1 cellular context compared by ENCODE assay signal in the genomic region with DNA sequence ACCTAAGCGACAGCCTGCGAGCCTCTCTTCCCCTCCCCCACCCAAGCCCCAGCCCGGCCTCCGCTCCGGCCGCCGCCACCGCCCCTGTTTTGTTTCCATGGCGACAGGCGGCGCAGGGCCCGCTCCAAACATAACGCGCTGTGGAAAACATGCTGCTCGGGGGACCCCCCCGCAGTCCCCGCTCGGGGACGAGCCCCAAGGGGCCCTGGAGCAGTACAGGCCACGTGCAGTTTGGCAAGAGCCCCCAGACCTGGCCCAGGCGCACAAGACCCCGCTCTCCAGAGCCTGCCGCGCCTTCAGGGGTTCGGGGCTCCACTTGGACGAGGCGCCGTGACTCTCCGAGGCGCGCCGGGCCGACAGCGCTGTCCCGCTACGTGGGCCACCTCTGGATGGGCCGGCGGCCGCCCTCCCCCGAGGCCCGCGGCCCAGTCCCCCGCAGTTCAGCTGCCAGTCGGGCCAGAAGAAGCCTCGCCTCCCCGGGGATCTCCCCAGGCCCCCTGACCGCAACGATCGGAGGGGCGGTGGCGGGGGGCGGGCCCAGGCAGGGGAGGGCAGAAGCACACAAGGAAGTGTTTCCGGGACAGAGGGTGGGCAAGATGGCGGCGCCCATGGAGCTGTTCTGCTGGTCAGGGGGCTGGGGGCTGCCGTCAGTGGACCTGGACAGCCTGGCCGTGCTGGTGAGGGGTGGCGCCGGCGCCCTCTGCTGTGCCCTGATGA.
TF ChIP-seq lines count a peak whose summit lies in the region.

A gene with protein sequence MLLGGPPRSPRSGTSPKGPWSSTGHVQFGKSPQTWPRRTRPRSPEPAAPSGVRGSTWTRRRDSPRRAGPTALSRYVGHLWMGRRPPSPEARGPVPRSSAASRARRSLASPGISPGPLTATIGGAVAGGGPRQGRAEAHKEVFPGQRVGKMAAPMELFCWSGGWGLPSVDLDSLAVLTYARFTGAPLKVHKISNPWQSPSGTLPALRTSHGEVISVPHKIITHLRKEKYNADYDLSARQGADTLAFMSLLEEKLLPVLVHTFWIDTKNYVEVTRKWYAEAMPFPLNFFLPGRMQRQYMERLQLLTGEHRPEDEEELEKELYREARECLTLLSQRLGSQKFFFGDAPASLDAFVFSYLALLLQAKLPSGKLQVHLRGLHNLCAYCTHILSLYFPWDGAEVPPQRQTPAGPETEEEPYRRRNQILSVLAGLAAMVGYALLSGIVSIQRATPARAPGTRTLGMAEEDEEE (plus strand): TSS at position 40 of the 717 bp plus-strand sequence. CDS start 110 bp downstream, at position 150.

TF ChIP-seq in HepG2, 621 proteins besides CTCF, POLR2A, EP300 and RAD21 (continued from another document and continues in another):
- TF ChIP-seq, protein P1, sequence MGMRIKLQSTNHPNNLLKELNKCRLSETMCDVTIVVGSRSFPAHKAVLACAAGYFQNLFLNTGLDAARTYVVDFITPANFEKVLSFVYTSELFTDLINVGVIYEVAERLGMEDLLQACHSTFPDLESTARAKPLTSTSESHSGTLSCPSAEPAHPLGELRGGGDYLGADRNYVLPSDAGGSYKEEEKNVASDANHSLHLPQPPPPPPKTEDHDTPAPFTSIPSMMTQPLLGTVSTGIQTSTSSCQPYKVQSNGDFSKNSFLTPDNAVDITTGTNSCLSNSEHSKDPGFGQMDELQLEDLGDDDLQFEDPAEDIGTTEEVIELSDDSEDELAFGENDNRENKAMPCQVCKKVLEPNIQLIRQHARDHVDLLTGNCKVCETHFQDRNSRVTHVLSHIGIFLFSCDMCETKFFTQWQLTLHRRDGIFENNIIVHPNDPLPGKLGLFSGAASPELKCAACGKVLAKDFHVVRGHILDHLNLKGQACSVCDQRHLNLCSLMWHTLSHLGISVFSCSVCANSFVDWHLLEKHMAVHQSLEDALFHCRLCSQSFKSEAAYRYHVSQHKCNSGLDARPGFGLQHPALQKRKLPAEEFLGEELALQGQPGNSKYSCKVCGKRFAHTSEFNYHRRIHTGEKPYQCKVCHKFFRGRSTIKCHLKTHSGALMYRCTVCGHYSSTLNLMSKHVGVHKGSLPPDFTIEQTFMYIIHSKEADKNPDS (CRISPR knock-in tag; IDR thresholded peaks at IDR 0.05), result no peak
- no peak for TF ChIP-seq NFYB (CRISPR knock-in tag; IDR thresholded peaks at IDR 0.05)
- no peak for TF ChIP-seq HNRNPUL1 (IDR thresholded peaks at IDR 0.05; ENCODE audit: low read depth, low read length)
- TF ChIP-seq JARID2 (CRISPR knock-in tag; IDR thresholded peaks at IDR 0.05; ENCODE audit: insufficient replicate concordance), result no peak
- TF ChIP-seq ZNF546 (CRISPR knock-in tag; conservative IDR thresholded peaks at IDR 0.05), result no peak
- TF ChIP-seq SMAD3 (CRISPR knock-in tag; IDR thresholded peaks at IDR 0.05), result no peak
- no peak for TF ChIP-seq BORCS8-MEF2B (CRISPR knock-in tag; IDR thresholded peaks at IDR 0.05)
- TF ChIP-seq, protein P2, sequence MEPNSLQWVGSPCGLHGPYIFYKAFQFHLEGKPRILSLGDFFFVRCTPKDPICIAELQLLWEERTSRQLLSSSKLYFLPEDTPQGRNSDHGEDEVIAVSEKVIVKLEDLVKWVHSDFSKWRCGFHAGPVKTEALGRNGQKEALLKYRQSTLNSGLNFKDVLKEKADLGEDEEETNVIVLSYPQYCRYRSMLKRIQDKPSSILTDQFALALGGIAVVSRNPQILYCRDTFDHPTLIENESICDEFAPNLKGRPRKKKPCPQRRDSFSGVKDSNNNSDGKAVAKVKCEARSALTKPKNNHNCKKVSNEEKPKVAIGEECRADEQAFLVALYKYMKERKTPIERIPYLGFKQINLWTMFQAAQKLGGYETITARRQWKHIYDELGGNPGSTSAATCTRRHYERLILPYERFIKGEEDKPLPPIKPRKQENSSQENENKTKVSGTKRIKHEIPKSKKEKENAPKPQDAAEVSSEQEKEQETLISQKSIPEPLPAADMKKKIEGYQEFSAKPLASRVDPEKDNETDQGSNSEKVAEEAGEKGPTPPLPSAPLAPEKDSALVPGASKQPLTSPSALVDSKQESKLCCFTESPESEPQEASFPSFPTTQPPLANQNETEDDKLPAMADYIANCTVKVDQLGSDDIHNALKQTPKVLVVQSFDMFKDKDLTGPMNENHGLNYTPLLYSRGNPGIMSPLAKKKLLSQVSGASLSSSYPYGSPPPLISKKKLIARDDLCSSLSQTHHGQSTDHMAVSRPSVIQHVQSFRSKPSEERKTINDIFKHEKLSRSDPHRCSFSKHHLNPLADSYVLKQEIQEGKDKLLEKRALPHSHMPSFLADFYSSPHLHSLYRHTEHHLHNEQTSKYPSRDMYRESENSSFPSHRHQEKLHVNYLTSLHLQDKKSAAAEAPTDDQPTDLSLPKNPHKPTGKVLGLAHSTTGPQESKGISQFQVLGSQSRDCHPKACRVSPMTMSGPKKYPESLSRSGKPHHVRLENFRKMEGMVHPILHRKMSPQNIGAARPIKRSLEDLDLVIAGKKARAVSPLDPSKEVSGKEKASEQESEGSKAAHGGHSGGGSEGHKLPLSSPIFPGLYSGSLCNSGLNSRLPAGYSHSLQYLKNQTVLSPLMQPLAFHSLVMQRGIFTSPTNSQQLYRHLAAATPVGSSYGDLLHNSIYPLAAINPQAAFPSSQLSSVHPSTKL (CRISPR knock-in tag; IDR thresholded peaks at IDR 0.05), result no peak
- TF ChIP-seq HHEX (CRISPR knock-in tag; IDR thresholded peaks at IDR 0.05), result no peak
- TF ChIP-seq ZBTB38 (CRISPR knock-in tag; IDR thresholded peaks at IDR 0.05), result peak; percentile 63
- TF ChIP-seq ZFP36L1 (CRISPR knock-in tag; IDR thresholded peaks at IDR 0.05), result no peak
- TF ChIP-seq, protein P3, sequence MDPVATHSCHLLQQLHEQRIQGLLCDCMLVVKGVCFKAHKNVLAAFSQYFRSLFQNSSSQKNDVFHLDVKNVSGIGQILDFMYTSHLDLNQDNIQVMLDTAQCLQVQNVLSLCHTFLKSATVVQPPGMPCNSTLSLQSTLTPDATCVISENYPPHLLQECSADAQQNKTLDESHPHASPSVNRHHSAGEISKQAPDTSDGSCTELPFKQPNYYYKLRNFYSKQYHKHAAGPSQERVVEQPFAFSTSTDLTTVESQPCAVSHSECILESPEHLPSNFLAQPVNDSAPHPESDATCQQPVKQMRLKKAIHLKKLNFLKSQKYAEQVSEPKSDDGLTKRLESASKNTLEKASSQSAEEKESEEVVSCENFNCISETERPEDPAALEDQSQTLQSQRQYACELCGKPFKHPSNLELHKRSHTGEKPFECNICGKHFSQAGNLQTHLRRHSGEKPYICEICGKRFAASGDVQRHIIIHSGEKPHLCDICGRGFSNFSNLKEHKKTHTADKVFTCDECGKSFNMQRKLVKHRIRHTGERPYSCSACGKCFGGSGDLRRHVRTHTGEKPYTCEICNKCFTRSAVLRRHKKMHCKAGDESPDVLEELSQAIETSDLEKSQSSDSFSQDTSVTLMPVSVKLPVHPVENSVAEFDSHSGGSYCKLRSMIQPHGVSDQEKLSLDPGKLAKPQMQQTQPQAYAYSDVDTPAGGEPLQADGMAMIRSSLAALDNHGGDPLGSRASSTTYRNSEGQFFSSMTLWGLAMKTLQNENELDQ (CRISPR knock-in tag; IDR thresholded peaks at IDR 0.05; ENCODE audit: borderline replicate concordance), result no peak
- TF ChIP-seq HDAC2 (CRISPR knock-in tag; IDR thresholded peaks at IDR 0.05), result 0 out of 2 replicates have a peak, but pooled peaks have one; percentile 13
- TF ChIP-seq, protein P4, sequence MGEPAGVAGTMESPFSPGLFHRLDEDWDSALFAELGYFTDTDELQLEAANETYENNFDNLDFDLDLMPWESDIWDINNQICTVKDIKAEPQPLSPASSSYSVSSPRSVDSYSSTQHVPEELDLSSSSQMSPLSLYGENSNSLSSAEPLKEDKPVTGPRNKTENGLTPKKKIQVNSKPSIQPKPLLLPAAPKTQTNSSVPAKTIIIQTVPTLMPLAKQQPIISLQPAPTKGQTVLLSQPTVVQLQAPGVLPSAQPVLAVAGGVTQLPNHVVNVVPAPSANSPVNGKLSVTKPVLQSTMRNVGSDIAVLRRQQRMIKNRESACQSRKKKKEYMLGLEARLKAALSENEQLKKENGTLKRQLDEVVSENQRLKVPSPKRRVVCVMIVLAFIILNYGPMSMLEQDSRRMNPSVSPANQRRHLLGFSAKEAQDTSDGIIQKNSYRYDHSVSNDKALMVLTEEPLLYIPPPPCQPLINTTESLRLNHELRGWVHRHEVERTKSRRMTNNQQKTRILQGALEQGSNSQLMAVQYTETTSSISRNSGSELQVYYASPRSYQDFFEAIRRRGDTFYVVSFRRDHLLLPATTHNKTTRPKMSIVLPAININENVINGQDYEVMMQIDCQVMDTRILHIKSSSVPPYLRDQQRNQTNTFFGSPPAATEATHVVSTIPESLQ (CRISPR knock-in tag; conservative IDR thresholded peaks at IDR 0.05), result no peak
- no peak; the same call in 1 of the 2 replicates for TF ChIP-seq ZNF446 (CRISPR knock-in tag; IDR thresholded peaks at IDR 0.05)
- no peak for TF ChIP-seq JUND (CRISPR knock-in tag; IDR thresholded peaks at IDR 0.05)
- TF ChIP-seq GZF1 (CRISPR knock-in tag; IDR thresholded peaks at IDR 0.05), result no peak
- no peak for TF ChIP-seq IKZF1 (IDR thresholded peaks at IDR 0.05)
- TF ChIP-seq PRPF4 (IDR thresholded peaks at IDR 0.05; ENCODE audit: low read depth, low read length, poor library complexity, severe bottlenecking), result no peak
- TF ChIP-seq, protein P5, sequence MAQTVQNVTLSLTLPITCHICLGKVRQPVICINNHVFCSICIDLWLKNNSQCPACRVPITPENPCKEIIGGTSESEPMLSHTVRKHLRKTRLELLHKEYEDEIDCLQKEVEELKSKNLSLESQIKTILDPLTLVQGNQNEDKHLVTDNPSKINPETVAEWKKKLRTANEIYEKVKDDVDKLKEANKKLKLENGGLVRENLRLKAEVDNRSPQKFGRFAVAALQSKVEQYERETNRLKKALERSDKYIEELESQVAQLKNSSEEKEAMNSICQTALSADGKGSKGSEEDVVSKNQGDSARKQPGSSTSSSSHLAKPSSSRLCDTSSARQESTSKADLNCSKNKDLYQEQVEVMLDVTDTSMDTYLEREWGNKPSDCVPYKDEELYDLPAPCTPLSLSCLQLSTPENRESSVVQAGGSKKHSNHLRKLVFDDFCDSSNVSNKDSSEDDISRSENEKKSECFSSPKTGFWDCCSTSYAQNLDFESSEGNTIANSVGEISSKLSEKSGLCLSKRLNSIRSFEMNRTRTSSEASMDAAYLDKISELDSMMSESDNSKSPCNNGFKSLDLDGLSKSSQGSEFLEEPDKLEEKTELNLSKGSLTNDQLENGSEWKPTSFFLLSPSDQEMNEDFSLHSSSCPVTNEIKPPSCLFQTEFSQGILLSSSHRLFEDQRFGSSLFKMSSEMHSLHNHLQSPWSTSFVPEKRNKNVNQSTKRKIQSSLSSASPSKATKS (CRISPR knock-in tag; IDR thresholded peaks at IDR 0.05), result no peak
- TF ChIP-seq GFI1 (CRISPR knock-in tag; IDR thresholded peaks at IDR 0.05; ENCODE audit: borderline replicate concordance), result no peak
- peak; percentile 75 for TF ChIP-seq SP2 (CRISPR knock-in tag; IDR thresholded peaks at IDR 0.05)
- TF ChIP-seq, protein P6, sequence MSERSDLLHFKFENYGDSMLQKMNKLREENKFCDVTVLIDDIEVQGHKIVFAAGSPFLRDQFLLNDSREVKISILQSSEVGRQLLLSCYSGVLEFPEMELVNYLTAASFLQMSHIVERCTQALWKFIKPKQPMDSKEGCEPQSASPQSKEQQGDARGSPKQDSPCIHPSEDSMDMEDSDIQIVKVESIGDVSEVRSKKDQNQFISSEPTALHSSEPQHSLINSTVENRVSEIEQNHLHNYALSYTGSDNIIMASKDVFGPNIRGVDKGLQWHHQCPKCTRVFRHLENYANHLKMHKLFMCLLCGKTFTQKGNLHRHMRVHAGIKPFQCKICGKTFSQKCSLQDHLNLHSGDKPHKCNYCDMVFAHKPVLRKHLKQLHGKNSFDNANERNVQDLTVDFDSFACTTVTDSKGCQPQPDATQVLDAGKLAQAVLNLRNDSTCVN (CRISPR knock-in tag; IDR thresholded peaks at IDR 0.05; ENCODE audit: borderline replicate concordance), result no peak
- no peak for TF ChIP-seq XBP1 (CRISPR knock-in tag; IDR thresholded peaks at IDR 0.05)
- no peak for TF ChIP-seq ZNF678 (CRISPR knock-in tag; IDR thresholded peaks at IDR 0.05)
- no peak for TF ChIP-seq HMG20B (CRISPR knock-in tag; conservative IDR thresholded peaks at IDR 0.05)
- TF ChIP-seq SP1 (IDR thresholded peaks at IDR 0.05), result no peak
- peak; percentile 76 for TF ChIP-seq SP1 (CRISPR knock-in tag; IDR thresholded peaks at IDR 0.05)
- TF ChIP-seq RXRB (CRISPR knock-in tag; IDR thresholded peaks at IDR 0.05; ENCODE audit: borderline replicate concordance), result no peak
- no peak for TF ChIP-seq ZNF558 (CRISPR knock-in tag; IDR thresholded peaks at IDR 0.05; ENCODE audit: borderline replicate concordance)
- TF ChIP-seq RCOR2 (CRISPR knock-in tag; IDR thresholded peaks at IDR 0.05), result no peak
- TF ChIP-seq ZEB1 (IDR thresholded peaks at IDR 0.05; ENCODE audit: insufficient replicate concordance, low read depth), result no peak
- no peak for TF ChIP-seq CBX1 (IDR thresholded peaks at IDR 0.05; ENCODE audit: low read depth)
- no peak for TF ChIP-seq DNMT3B (CRISPR knock-in tag; conservative IDR thresholded peaks at IDR 0.05)
- TF ChIP-seq, protein P7, sequence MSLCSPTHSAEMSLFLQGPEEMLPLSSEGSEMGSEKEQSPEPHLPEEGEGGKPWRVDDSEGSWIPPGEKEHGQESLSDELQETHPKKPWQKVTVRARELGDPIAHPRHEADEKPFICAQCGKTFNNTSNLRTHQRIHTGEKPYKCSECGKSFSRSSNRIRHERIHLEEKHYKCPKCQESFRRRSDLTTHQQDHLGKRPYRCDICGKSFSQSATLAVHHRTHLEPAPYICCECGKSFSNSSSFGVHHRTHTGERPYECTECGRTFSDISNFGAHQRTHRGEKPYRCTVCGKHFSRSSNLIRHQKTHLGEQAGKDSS (CRISPR knock-in tag; IDR thresholded peaks at IDR 0.05; ENCODE audit: borderline replicate concordance, low read depth), result no peak
- no peak for TF ChIP-seq KDM1A (CRISPR knock-in tag; IDR thresholded peaks at IDR 0.05)
- TF ChIP-seq ATF7-NPFF (CRISPR knock-in tag; IDR thresholded peaks at IDR 0.05; ENCODE audit: low read depth), result no peak
- no peak for TF ChIP-seq GATAD2A (CRISPR knock-in tag; IDR thresholded peaks at IDR 0.05)
- TF ChIP-seq FLYWCH1 (CRISPR knock-in tag; IDR thresholded peaks at IDR 0.05), result no peak
- no peak for TF ChIP-seq ZFAT (CRISPR knock-in tag; conservative IDR thresholded peaks at IDR 0.05)
- TF ChIP-seq EHMT2 (IDR thresholded peaks at IDR 0.05; ENCODE audit: borderline replicate concordance, low read depth, low read length), result no peak
- TF ChIP-seq ZNF790 (CRISPR knock-in tag; IDR thresholded peaks at IDR 0.05; ENCODE audit: borderline replicate concordance), result peak; percentile 74; the same call in 1 of the 2 replicates
- TF ChIP-seq, protein P8, sequence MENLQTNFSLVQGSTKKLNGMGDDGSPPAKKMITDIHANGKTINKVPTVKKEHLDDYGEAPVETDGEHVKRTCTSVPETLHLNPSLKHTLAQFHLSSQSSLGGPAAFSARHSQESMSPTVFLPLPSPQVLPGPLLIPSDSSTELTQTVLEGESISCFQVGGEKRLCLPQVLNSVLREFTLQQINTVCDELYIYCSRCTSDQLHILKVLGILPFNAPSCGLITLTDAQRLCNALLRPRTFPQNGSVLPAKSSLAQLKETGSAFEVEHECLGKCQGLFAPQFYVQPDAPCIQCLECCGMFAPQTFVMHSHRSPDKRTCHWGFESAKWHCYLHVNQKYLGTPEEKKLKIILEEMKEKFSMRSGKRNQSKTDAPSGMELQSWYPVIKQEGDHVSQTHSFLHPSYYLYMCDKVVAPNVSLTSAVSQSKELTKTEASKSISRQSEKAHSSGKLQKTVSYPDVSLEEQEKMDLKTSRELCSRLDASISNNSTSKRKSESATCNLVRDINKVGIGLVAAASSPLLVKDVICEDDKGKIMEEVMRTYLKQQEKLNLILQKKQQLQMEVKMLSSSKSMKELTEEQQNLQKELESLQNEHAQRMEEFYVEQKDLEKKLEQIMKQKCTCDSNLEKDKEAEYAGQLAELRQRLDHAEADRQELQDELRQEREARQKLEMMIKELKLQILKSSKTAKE (CRISPR knock-in tag; IDR thresholded peaks at IDR 0.05; ENCODE audit: borderline replicate concordance), result no peak
- no peak for TF ChIP-seq ZNF160 (CRISPR knock-in tag; IDR thresholded peaks at IDR 0.05)
